ENCODE assay signal across 8 cellular contexts in genomic region chr10:125048101-125048864, GRCh38.
A peak's percentile ranks its signal among the peaks of the same experiment; 100 is the strongest.
DNase-seq lines count a peak whose midpoint lies in the region; ATAC-seq, FAIRE-seq and TF ChIP-seq lines count a peak whose summit lies in the region.

No MANE protein-coding gene starts in this region.

- POLR2A ChIA-PET in activated naive CD8-positive, alpha-beta T cell treated with anti-CD3 and anti-CD28 coated beads, Interleukin-2, amount 10 ng/mL, durations not matched to agents 7 days and 5 days (lab: Charles Lee): no interaction called here

- no peak overlapping the region for H3K9ac ChIP-seq in KMS-11

- H3K27ac Mint-ChIP-seq in activated naive CD8-positive, alpha-beta T cell treated with anti-CD3 and anti-CD28 coated beads, Interleukin-2, amount 10 ng/mL, durations not matched to agents 7 days and 5 days: no peak overlapping the region

- peaks cover 24% of the 10 kb centered on the region for H3K27me3 Mint-ChIP-seq in activated naive CD8-positive, alpha-beta T cell treated with anti-CD3 and anti-CD28 coated beads, Interleukin-2, amount 10 ng/mL, durations not matched to agents 7 days and 5 days

- no peak overlapping the region for H3K4me3 ChIP-seq in KMS-11 (IDR thresholded peaks at IDR 0.05; ENCODE audit: insufficient read depth, low read depth, low read length)

- no peak overlapping the region for H3K27ac ChIP-seq in KMS-11

- no peaks in the 10 kb centered on the region for H3K36me3 ChIP-seq in KMS-11 (ENCODE audit: insufficient read depth)

- H3K79me2 ChIP-seq in KMS-11 (ENCODE audit: insufficient read depth, low read depth): no peaks in the 10 kb centered on the region

- no peak overlapping the region for H2AFZ ChIP-seq in KMS-11 (ENCODE audit: low read depth)

- no peaks in the 10 kb centered on the region for H3K9me3 Mint-ChIP-seq in activated naive CD8-positive, alpha-beta T cell treated with anti-CD3 and anti-CD28 coated beads, Interleukin-2, amount 10 ng/mL, durations not matched to agents 7 days and 5 days

- no peaks in the 10 kb centered on the region for H4K20me1 ChIP-seq in KMS-11 (ENCODE audit: insufficient read depth)

- FAIRE-seq in G401.6 (lab: Jason Lieb, UNC): peak; percentile 83

- DNase-seq in SKM-1 (lab: John Stamatoyannopoulos, UW; ENCODE audit: unreplicated experiment): peak; percentile 8
- DNase-seq in activated naive CD8-positive, alpha-beta T cell treated with anti-CD3 and anti-CD28 coated beads, Interleukin-2, amount 10 ng/mL, durations not matched to agents 7 days and 5 days: peak; percentile 74
- DNase-seq in left cardiac atrium: peak; percentile 89
- DNase-seq in retina: peak; percentile 91
- DNase-seq in mesenteric fat pad (ENCODE audit: low spot score): no peak

- H3K36me3 Mint-ChIP-seq in activated naive CD8-positive, alpha-beta T cell treated with anti-CD3 and anti-CD28 coated beads, Interleukin-2, amount 10 ng/mL, durations not matched to agents 7 days and 5 days: no peaks in the 10 kb centered on the region

- peaks cover 5% of the 10 kb centered on the region for H3K4me1 Mint-ChIP-seq in activated naive CD8-positive, alpha-beta T cell treated with anti-CD3 and anti-CD28 coated beads, Interleukin-2, amount 10 ng/mL, durations not matched to agents 7 days and 5 days

- ATAC-seq in GM21737 (IDR thresholded peaks at IDR 0.05; ENCODE audit: unreplicated experiment) (peak; percentile 92), left cardiac atrium (peak; percentile 93 to 95)
- ATAC-seq in activated naive CD8-positive, alpha-beta T cell treated with anti-CD3 and anti-CD28 coated beads, Interleukin-2, amount 10 ng/mL, durations not matched to agents 7 days and 5 days (ENCODE audit: low read depth): peak; percentile 81

- H3K4me3 Mint-ChIP-seq in activated naive CD8-positive, alpha-beta T cell treated with anti-CD3 and anti-CD28 coated beads, Interleukin-2, amount 10 ng/mL, durations not matched to agents 7 days and 5 days: no peak overlapping the region

- H3K4me2 ChIP-seq in KMS-11: no peak overlapping the region

- H3K4me1 ChIP-seq in KMS-11 (ENCODE audit: low read depth, poor library complexity, severe bottlenecking): peaks cover 10% of the 10 kb centered on the region

- peak; percentile 89 for TF ChIP-seq CTCF in KMS-11 (conservative IDR thresholded peaks at IDR 0.05; ENCODE audit: low read depth, low read length)

- no peaks in the 10 kb centered on the region for H3K27me3 ChIP-seq in KMS-11 (ENCODE audit: insufficient read depth, low read depth)

- intact Hi-C loops in left cardiac atrium (cut with DNase I): loop anchor here (10.0 kb wide), 2 partner anchors 297 to 327 kb away; no protein-coding TSS in a partner anchor
